In the genomic region with DNA sequence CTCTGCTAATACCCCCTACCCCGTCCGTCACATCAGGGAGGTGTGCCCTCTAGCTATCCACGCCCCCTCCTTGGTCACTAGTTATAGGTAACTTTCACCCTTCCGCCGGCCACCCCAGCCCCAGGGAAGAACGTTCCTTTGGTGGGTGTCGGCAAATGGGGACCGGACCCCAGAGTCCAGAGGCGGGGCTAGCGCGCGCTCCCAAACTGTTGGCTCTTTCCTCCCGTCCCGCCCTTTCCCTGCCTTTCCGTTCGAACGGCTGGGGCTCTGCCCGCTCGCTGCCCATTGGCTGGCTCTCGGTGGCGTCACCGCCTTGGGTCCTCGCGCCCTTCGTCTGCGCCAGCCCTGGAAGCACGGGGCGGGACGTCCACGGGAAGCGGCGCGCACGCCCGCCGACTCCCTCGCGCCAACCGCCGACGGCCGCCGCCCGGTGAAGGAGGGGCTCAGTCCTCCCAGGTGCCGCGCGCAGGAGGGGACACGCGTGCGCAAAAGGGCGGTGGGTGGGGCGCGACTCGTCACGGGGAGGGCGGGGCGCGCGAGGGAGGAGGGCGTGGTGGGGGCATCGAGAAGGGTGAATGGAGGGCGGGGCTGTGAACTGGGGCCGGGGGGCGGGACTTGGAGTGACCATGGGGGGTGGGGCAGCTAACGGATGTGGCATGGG, we compare ENCODE assay signal across 8 cellular contexts. TPM values are rescaled to one million over a fixed set of nuclear protein-coding genes. Genes with fewer than 3 reads are reported as not detected.
DNase-seq lines count a peak whose midpoint lies in the region; ATAC-seq and TF ChIP-seq lines count a peak whose summit lies in the region.

No MANE protein-coding gene starts in this region.

- POLR2A ChIA-PET in CD8-positive, alpha-beta T cell (lab: Charles Lee) = interaction anchor here (0.8 to 1.5 kb wide), 6 partner anchors 16 to 161 kb away, joined by 3 to 9 read pairs (median 4); a partner anchor contains a TSS
- POLR2A ChIA-PET in activated CD4-positive, alpha-beta memory T cell treated with anti-CD3 and anti-CD28 coated beads, Interleukin-2, amount 10 ng/mL, durations not matched to agents 7 days and 5 days (lab: Charles Lee) = interaction anchor here (0.7 to 2.9 kb wide), 12 partner anchors 8 to 378 kb away, joined by 3 to 22 read pairs (median 6); a partner anchor contains a TSS

- H3K9me3 ChIP-seq in CD8-positive, alpha-beta T cell (ENCODE audit: low read length) = no peaks in the 10 kb centered on the region
- H3K9me3 ChIP-seq in lower lobe of right lung = no peaks in the 10 kb centered on the region

- intact Hi-C loops in CD8-positive, alpha-beta T cell (cut with DNase I, micrococcal nuclease) = loop anchor here (1.0 to 10.0 kb wide), 18 partner anchors 8 to 1285 kb away; a partner anchor contains a TSS
- intact Hi-C loops in dorsolateral prefrontal cortex (cut with DNase I) (loop anchor here (1.0 to 10.0 kb wide), 5 partner anchors 8 to 375 kb away; a partner anchor contains a TSS), lower lobe of right lung (cut with DNase I) (no loop called here)

- H3K4me3 ChIP-seq in CD8-positive, alpha-beta T cell (ENCODE audit: low read depth, low read length) = peak overlapping the region; percentile 95
- peak overlapping the region; percentile 69 for H3K4me3 ChIP-seq in HL-60 (replicated peaks; ENCODE audit: insufficient read depth, low read length)
- peak overlapping the region; percentile 61 to 99 (median 89) for H3K4me3 ChIP-seq in dorsolateral prefrontal cortex
- peak overlapping the region; percentile 96 for H3K4me3 ChIP-seq in lower lobe of right lung

- ATAC-seq in CD8-positive, alpha-beta T cell = peak; percentile 68
- peak; percentile 80 for ATAC-seq in GM19463 (IDR thresholded peaks at IDR 0.05; ENCODE audit: unreplicated experiment)
- ATAC-seq in lower lobe of right lung = peak; percentile 93 to 95

- peak overlapping the region; percentile 91 for H3K27ac Mint-ChIP-seq in CD8-positive, alpha-beta T cell
- H3K27ac Mint-ChIP-seq in activated CD4-positive, alpha-beta memory T cell treated with anti-CD3 and anti-CD28 coated beads, Interleukin-2, amount 10 ng/mL, durations not matched to agents 7 days and 5 days = peak overlapping the region; percentile 97

- H3K4me3 Mint-ChIP-seq in CD8-positive, alpha-beta T cell = peak overlapping the region; percentile 88
- peak overlapping the region; percentile 80 for H3K4me3 Mint-ChIP-seq in activated CD4-positive, alpha-beta memory T cell treated with anti-CD3 and anti-CD28 coated beads, Interleukin-2, amount 10 ng/mL, durations not matched to agents 7 days and 5 days

- no peak for TF ChIP-seq CTCF in CD8-positive, alpha-beta T cell (IDR thresholded peaks at IDR 0.05)
- TF ChIP-seq CTCF in HL-60 (IDR thresholded peaks at IDR 0.05; ENCODE audit: insufficient read depth, low read length) = no peak
- peak in 11 of 56 donors; percentile 6 to 26 (median 12) for TF ChIP-seq CTCF in dorsolateral prefrontal cortex (IDR thresholded peaks at IDR 0.05 in 54 of 56, conservative IDR thresholded peaks at IDR 0.05 in 2 of 56; ENCODE audit: low read depth in 1 of 56, partially characterized antibody in 56 of 56)
- no peak for TF ChIP-seq CTCF in lower lobe of right lung (IDR thresholded peaks at IDR 0.05)

- peaks cover 19% of the 10 kb centered on the region for H3K36me3 ChIP-seq in CD8-positive, alpha-beta T cell (ENCODE audit: insufficient read depth, low read length)
- H3K36me3 ChIP-seq in lower lobe of right lung = peaks cover 31% of the 10 kb centered on the region

- peaks cover 47% of the 10 kb centered on the region for H3K4me1 Mint-ChIP-seq in CD8-positive, alpha-beta T cell (ENCODE audit: low read depth)
- peaks cover 59% of the 10 kb centered on the region for H3K4me1 Mint-ChIP-seq in activated CD4-positive, alpha-beta memory T cell treated with anti-CD3 and anti-CD28 coated beads, Interleukin-2, amount 10 ng/mL, durations not matched to agents 7 days and 5 days

- H3K27me3 ChIP-seq in CD8-positive, alpha-beta T cell (ENCODE audit: insufficient read depth, low read length) = no peaks in the 10 kb centered on the region
- no peaks in the 10 kb centered on the region for H3K27me3 ChIP-seq in HL-60 (ENCODE audit: insufficient read depth, poor library complexity, severe bottlenecking)
- H3K27me3 ChIP-seq in dorsolateral prefrontal cortex = no peaks in the 10 kb centered on the region
- H3K27me3 ChIP-seq in lower lobe of right lung (ENCODE audit: low read depth) = no peaks in the 10 kb centered on the region

- peak; percentile 93 to 99 (median 98) for DNase-seq in CD8-positive, alpha-beta T cell
- DNase-seq in HL-60 (ENCODE audit: low read depth in 1 of 2, low spot score in 1 of 2) (peak; percentile 95 to 98), NCI-H82 treated with DMSO at 0.1 percent for 48 hours (lab: John Stamatoyannopoulos, UW; ENCODE audit: unreplicated experiment) (peak; percentile 98), dorsolateral prefrontal cortex (peak; percentile 92 to 99 (median 97)), lower lobe of right lung (peak; percentile 99)
- peak; percentile 99 for DNase-seq in activated CD4-positive, alpha-beta memory T cell treated with anti-CD3 and anti-CD28 coated beads, Interleukin-2, amount 10 ng/mL, durations not matched to agents 7 days and 5 days
- peak; percentile 96 to 98 for DNase-seq in stimulated activated CD4-positive, alpha-beta T cell treated with anti-CD3 and anti-CD28 coated beads, Interleukin-4, amount 100 ng/mL, for 48 hours (ENCODE audit: low read depth in 2 of 2)

- H3K4me1 ChIP-seq in CD8-positive, alpha-beta T cell (ENCODE audit: insufficient read depth, low read length) = peaks cover 40% of the 10 kb centered on the region
- peaks cover 23% of the 10 kb centered on the region for H3K4me1 ChIP-seq in lower lobe of right lung

- H3K27ac ChIP-seq in CD8-positive, alpha-beta T cell (ENCODE audit: low read depth, low read length) = peak overlapping the region; percentile 96
- peak overlapping the region; percentile 93 for H3K27ac ChIP-seq in HL-60 (replicated peaks)
- peak overlapping the region; percentile 84 to 100 (median 98) for H3K27ac ChIP-seq in dorsolateral prefrontal cortex
- peak overlapping the region; percentile 98 for H3K27ac ChIP-seq in lower lobe of right lung

- no peaks in the 10 kb centered on the region for H3K9me3 Mint-ChIP-seq in CD8-positive, alpha-beta T cell
- no peaks in the 10 kb centered on the region for H3K9me3 Mint-ChIP-seq in activated CD4-positive, alpha-beta memory T cell treated with anti-CD3 and anti-CD28 coated beads, Interleukin-2, amount 10 ng/mL, durations not matched to agents 7 days and 5 days

- CTCF ChIA-PET in CD8-positive, alpha-beta T cell (lab: Charles Lee) = no interaction called here
- CTCF ChIA-PET in activated CD4-positive, alpha-beta memory T cell treated with anti-CD3 and anti-CD28 coated beads, Interleukin-2, amount 10 ng/mL, durations not matched to agents 7 days and 5 days (lab: Charles Lee) = interaction anchor here (0.6 to 1.3 kb wide), 8 partner anchors 9 to 302 kb away, joined by 3 to 4 read pairs (median 3); a partner anchor contains a TSS

- no peaks in the 10 kb centered on the region for H3K27me3 Mint-ChIP-seq in CD8-positive, alpha-beta T cell (ENCODE audit: low read depth)
- H3K27me3 Mint-ChIP-seq in activated CD4-positive, alpha-beta memory T cell treated with anti-CD3 and anti-CD28 coated beads, Interleukin-2, amount 10 ng/mL, durations not matched to agents 7 days and 5 days = no peaks in the 10 kb centered on the region

- peaks cover 36% of the 10 kb centered on the region for H3K36me3 Mint-ChIP-seq in CD8-positive, alpha-beta T cell
- peaks cover 65% of the 10 kb centered on the region for H3K36me3 Mint-ChIP-seq in activated CD4-positive, alpha-beta memory T cell treated with anti-CD3 and anti-CD28 coated beads, Interleukin-2, amount 10 ng/mL, durations not matched to agents 7 days and 5 days (ENCODE audit: low read depth)

RNA-seq across cellular contexts. Expression of a gene that starts 0.6 kb away (rescaled TPM):
- total RNA-seq in CD8-positive, alpha-beta T cell = 100 to 1,000 TPM; 560 to 588 TPM
- total RNA-seq in activated CD4-positive, alpha-beta memory T cell treated with anti-CD3 and anti-CD28 coated beads, Interleukin-2, amount 10 ng/mL, durations not matched to agents 7 days and 5 days = 10 to 100 TPM; 46.4 to 51.4 TPM
- total RNA-seq in dorsolateral prefrontal cortex (100 to 1,000 TPM in 37 of 120 experiments, 10 to 100 TPM in 83; 71.0 to 137 (median 93.5) TPM), lower lobe of right lung (69.7 TPM)

RNA-seq across cellular contexts. Expression of a gene that starts 7.7 kb away (rescaled TPM):
- total RNA-seq in CD8-positive, alpha-beta T cell = 100 to 1,000 TPM; 159 to 177 TPM
- total RNA-seq in activated CD4-positive, alpha-beta memory T cell treated with anti-CD3 and anti-CD28 coated beads, Interleukin-2, amount 10 ng/mL, durations not matched to agents 7 days and 5 days = 100 to 1,000 TPM; 243 TPM
- 100 to 1,000 TPM; 118 to 222 (median 177) TPM for total RNA-seq in dorsolateral prefrontal cortex
- 153 TPM for total RNA-seq in lower lobe of right lung

RNA-seq across cellular contexts. Expression of a gene that starts 9.7 kb away (rescaled TPM):
- 10 to 100 TPM; 54.3 to 64.1 TPM for total RNA-seq in CD8-positive, alpha-beta T cell
- total RNA-seq in activated CD4-positive, alpha-beta memory T cell treated with anti-CD3 and anti-CD28 coated beads, Interleukin-2, amount 10 ng/mL, durations not matched to agents 7 days and 5 days = 10 to 100 TPM; 35.3 to 39.7 TPM
- total RNA-seq in dorsolateral prefrontal cortex (100 to 1,000 TPM in 65 of 120 experiments, 10 to 100 TPM in 55; 41.7 to 147 (median 101) TPM), lower lobe of right lung (21.6 TPM)

RNA-seq across cellular contexts. Expression of a gene that starts 18.6 kb away (rescaled TPM):
- 1 to 10 TPM; 1.6 to 2.1 TPM for total RNA-seq in CD8-positive, alpha-beta T cell
- total RNA-seq in activated CD4-positive, alpha-beta memory T cell treated with anti-CD3 and anti-CD28 coated beads, Interleukin-2, amount 10 ng/mL, durations not matched to agents 7 days and 5 days = 100 to 1,000 TPM; 125 to 127 TPM
- total RNA-seq in dorsolateral prefrontal cortex (1 to 10 TPM in 29 of 120 experiments, under 1 TPM in 67, not detected in 24; 0.11 to 3.3 (median 0.62) TPM), lower lobe of right lung (2.7 TPM)

RNA-seq across cellular contexts. Expression of a gene that starts 44.2 kb away (rescaled TPM):
- 1 to 10 TPM; 7.1 to 9.5 TPM for total RNA-seq in CD8-positive, alpha-beta T cell
- total RNA-seq in activated CD4-positive, alpha-beta memory T cell treated with anti-CD3 and anti-CD28 coated beads, Interleukin-2, amount 10 ng/mL, durations not matched to agents 7 days and 5 days = 1 to 10 TPM; 6.9 to 7.4 TPM
- 10 to 100 TPM in 12 of 120 experiments, 1 to 10 TPM in 108; 1.9 to 15.2 (median 6.9) TPM for total RNA-seq in dorsolateral prefrontal cortex
- total RNA-seq in lower lobe of right lung = 9.5 TPM

Comparison
In these comparisons a context has a peak if more than half of its experiments do, and no peak if none do; other contexts are left out.
1. Peak in every context shown above with its lines: DNase-seq, ATAC-seq, H3K4me3 ChIP-seq and H3K27ac ChIP-seq.